ENCODE assay signal across 15 cellular contexts in genomic region chr19:34259367-34259865, GRCh38. TPM values are rescaled to one million over a fixed set of nuclear protein-coding genes. Genes with fewer than 3 reads are reported as not detected.
DNase-seq lines count a peak whose midpoint lies in the region; ATAC-seq, FAIRE-seq and TF ChIP-seq lines count a peak whose summit lies in the region.
"Had no signal": no experiment of that assay in that cellular context is flagged by ENCODE, and none has a peak within 500 bp of the region (broad histone marks: within the 10 kb centered on the region; RNA-seq: fewer than 3 reads in every experiment).

No MANE protein-coding gene starts in this region.

- H4K8ac ChIP-seq in IMR-90 (ENCODE audit: low read depth in 2 of 2, low read length in 2 of 2) = no peak overlapping the region

- peak overlapping the region; percentile 60; the same call in 1 of the 2 replicates for H2AK5ac ChIP-seq in IMR-90 (ENCODE audit: low read depth, low read length)

- H3K9ac ChIP-seq in IMR-90 (ENCODE audit: low read depth, low read length) (no peak overlapping the region), K562 (ENCODE audit: insufficient read depth in 1 of 2, low read depth in 2 of 2, low read length in 2 of 2) (no peak overlapping the region)

- TF ChIP-seq CTCF in IMR-90 (conservative IDR thresholded peaks at IDR 0.05; ENCODE audit: low read depth, low read length) (no peak), K562 (IDR thresholded peaks at IDR 0.05 in 2 of 3, conservative IDR thresholded peaks at IDR 0.05 in 1 of 3; ENCODE audit: insufficient read depth in 2 of 3, low read depth in 1 of 3, low read length in 3 of 3) (no peak), nephron (IDR thresholded peaks at IDR 0.05; ENCODE audit: unreplicated experiment in 3 of 3) (no peak)

- H3K9me3 Mint-ChIP-seq in nephron (no peaks in the 10 kb centered on the region), T-cell (no peaks in the 10 kb centered on the region)
- H3K9me3 Mint-ChIP-seq: activated T-helper 2 cell treated with anti-CD3 and anti-CD28 coated beads, Interferon-gamma antibody, Interleukin-2, Interleukin-4, amounts not matched to agents 10 μg/mL and 5 μg/mL and 100 μg/mL, durations not matched to agents 14 hours and 24 hours and 36 hours; brain had no signal

- no peak overlapping the region for H3K4me3 ChIP-seq in IMR-90 (ENCODE audit: insufficient read depth, low read depth, low read length)
- no peak overlapping the region for H3K4me3 ChIP-seq in K562

- H3K4me3 Mint-ChIP-seq in nephron (peak overlapping the region; percentile 49 to 60 (median 50)), T-cell (no peak overlapping the region)

- H3K9me3 ChIP-seq in IMR-90 (ENCODE audit: control insufficient read depth, insufficient read depth, low read length) (no peaks in the 10 kb centered on the region), K562 (replicated peaks; ENCODE audit: control insufficient read depth, insufficient read depth, low read depth, low read length) (no peaks in the 10 kb centered on the region)

- no TSS peak for BruUV-seq in IMR-90 (replicated peaks; lab: Mats Ljungman, UMichigan)
- BruUV-seq in K562 (replicated peaks; lab: Mats Ljungman, UMichigan) = TSS peak; percentile 8

- FAIRE-seq in K562 (lab: Jason Lieb, UNC) = no peak

- intact Hi-C loops in IMR-90 (cut with micrococcal nuclease) = loop anchor here (5.0 kb wide), 1 partner anchor 58 kb away; no protein-coding TSS in a partner anchor
- intact Hi-C loops in K562 (cut with micrococcal nuclease) = loop anchor here (5.0 kb wide), 1 partner anchor 68 kb away; no protein-coding TSS in a partner anchor

- peak overlapping the region; percentile 63; the same call in 1 of the 2 replicates for H3K4ac ChIP-seq in IMR-90 (ENCODE audit: low read depth, low read length)

- H2BK20ac ChIP-seq in IMR-90 (ENCODE audit: low read depth, low read length) = peak overlapping the region; percentile 51

- H3K79me1 ChIP-seq in IMR-90 (ENCODE audit: low read depth in 1 of 2, low read length in 2 of 2) = peaks cover 21 to 76% of the 10 kb centered on the region in 2 experiments

- CTCF ChIA-PET in IMR-90 (lab: Yijun Ruan, JAX) = no interaction called here
- CTCF ChIA-PET in K562 (lab: Yijun Ruan, JAX; ENCODE audit: low intra/inter-chr PET ratio) = no interaction called here
- CTCF ChIA-PET in T-cell (lab: Charles Lee) = no interaction called here

- ATAC-seq in IMR-90 (ENCODE audit: low read depth) (no peak), K562 (no peak), T-cell (replicated peaks in 1 of 4) (no peak)

- peak overlapping the region; percentile 42; the same call in 1 of the 2 replicates for H2BK120ac ChIP-seq in IMR-90 (ENCODE audit: low read depth, low read length)

- in situ Hi-C loops in IMR-90 (cut with MboI; ENCODE audit: low sequenced_read_pairs) (no loop called here), K562 (cut with MboI) (no loop called here)

- H3K9me1 ChIP-seq in IMR-90 (ENCODE audit: insufficient read depth, low read length) = peaks cover 27% of the 10 kb centered on the region
- peaks cover 3% of the 10 kb centered on the region for H3K9me1 ChIP-seq in K562 (ENCODE audit: control insufficient read depth, insufficient read depth, low read length)

- DNase-seq in NCI-H82 (lab: John Stamatoyannopoulos, UW) (peak; percentile 29), NCI-H82 treated with DMSO at 0.1 percent for 48 hours (lab: John Stamatoyannopoulos, UW; ENCODE audit: unreplicated experiment) (no peak), IMR-90 (peak; percentile 45), K562 (ENCODE audit: extremely low read depth in 1 of 4, low spot score in 3 of 4) (no peak), kidney glomerular epithelial cell (lab: John Stamatoyannopoulos, UW) (no peak), T-cell (no peak), GM19240 (ENCODE audit: insufficient read length, low spot score) (no peak)
- DNase-seq: activated CD4-positive, alpha-beta T cell treated with anti-CD3 and anti-CD28 coated beads, Interleukin-2, amount 50 U/mL, for 4 hours; mesendoderm; NCI-H748 treated with DMSO at 0.1 percent for 48 hours; SHP77; T1000 had no signal

- peaks cover 11% of the 10 kb centered on the region; the same call in 1 of the 2 replicates for H4K20me1 ChIP-seq in IMR-90 (ENCODE audit: insufficient read depth, low read length)
- H4K20me1 ChIP-seq in K562 (replicated peaks; ENCODE audit: control insufficient read depth, insufficient read depth, low read length) = peaks cover 11% of the 10 kb centered on the region

- H2AK9ac ChIP-seq in IMR-90 (replicated peaks; ENCODE audit: low read depth, low read length, poor library complexity) = no peak overlapping the region

- peak overlapping the region; percentile 14; the same call in 1 of the 3 replicates for H2BK15ac ChIP-seq in IMR-90 (ENCODE audit: low read depth, low read length)

- no peak overlapping the region for H3K18ac ChIP-seq in IMR-90 (ENCODE audit: low read depth, low read length)

- dilution Hi-C loops in IMR-90 (cut with HindIII; ENCODE audit: low sequenced_read_pairs, unreplicated experiment) = no loop called here

- no peak for TF ChIP-seq RAD21 in IMR-90 (IDR thresholded peaks at IDR 0.05; ENCODE audit: low read length)
- TF ChIP-seq RAD21 in K562 (CRISPR knock-in tag; conservative IDR thresholded peaks at IDR 0.05 in 1 of 2, IDR thresholded peaks at IDR 0.05 in 1 of 2) = no peak

- no peak overlapping the region for H3K56ac ChIP-seq in IMR-90 (ENCODE audit: extremely low read depth, insufficient read depth, low read length)

- no peak for TF ChIP-seq EP300 in K562 (IDR thresholded peaks at IDR 0.05; ENCODE audit: low read length)

- H3K14ac ChIP-seq in IMR-90 (replicated peaks; ENCODE audit: low read depth, low read length) = peak overlapping the region; percentile 63

- peaks cover 21% of the 10 kb centered on the region for H3K4me1 ChIP-seq in IMR-90 (ENCODE audit: control insufficient read depth, insufficient read depth, low read length)
- H3K4me1 ChIP-seq in K562 (replicated peaks in 1 of 2; ENCODE audit: control insufficient read depth in 2 of 2, insufficient read depth in 2 of 2, low read length in 2 of 2) = peaks cover 5 to 16% of the 10 kb centered on the region in 2 experiments; a peak in 3 of 5 replicates

- H3K27me3 Mint-ChIP-seq in nephron (ENCODE audit: low read depth) (no peaks in the 10 kb centered on the region), T-cell (no peaks in the 10 kb centered on the region)
- H3K27me3 Mint-ChIP-seq: brain had no signal

- POLR2A ChIA-PET in IMR-90 (lab: Charles Lee; ENCODE audit: unreplicated experiment) = no interaction called here
- POLR2A ChIA-PET in K562 (lab: Yijun Ruan, JAX) = interaction anchor here (1.0 to 1.4 kb wide), 2 partner anchors 9 to 14 kb away, joined by 3 to 4 read pairs; no protein-coding TSS in a partner anchor
- POLR2A ChIA-PET in T-cell (lab: Charles Lee) = no interaction called here

- whole genome bisulfite sequencing in IMR-90 (ENCODE audit: extremely low coverage in 2 of 2, insufficient read length in 1 of 2), 2 experiments = no CpG with 5 or more reads among the region's 2 CpGs
- WGBS in K562 (ENCODE audit: insufficient coverage, low coverage, missing lambda C conversion rate) = 67% methylated on average over 2 of the region's 2 CpGs

- TF ChIP-seq POLR2A in IMR-90 (IDR thresholded peaks at IDR 0.05; ENCODE audit: low read depth, low read length) = no peak
- no peak for TF ChIP-seq POLR2A in K562 (conservative IDR thresholded peaks at IDR 0.05)

- H3K23ac ChIP-seq in IMR-90 (ENCODE audit: low read depth, low read length) = peak overlapping the region; percentile 31; the same call in 1 of the 2 replicates

- peaks cover 39% of the 10 kb centered on the region for H3K79me2 ChIP-seq in K562 (ENCODE audit: control insufficient read depth, insufficient read depth, low read length)

- H2AFZ ChIP-seq in IMR-90 (replicated peaks; ENCODE audit: low read length, poor library complexity) (no peak overlapping the region), K562 (ENCODE audit: low read depth, low read length) (no peak overlapping the region)

- H3K4me1 Mint-ChIP-seq in nephron = peaks cover 41% of the 10 kb centered on the region
- H3K4me1 Mint-ChIP-seq in T-cell = peaks cover 54 to 65% (median 64%) of the 10 kb centered on the region in 3 donors

- H3K27ac ChIP-seq in IMR-90 (ENCODE audit: insufficient read depth, low read length) = no peak overlapping the region
- no peak overlapping the region for H3K27ac ChIP-seq in K562 (ENCODE audit: extremely low read depth, low read depth, low read length)

- H3K4me2 ChIP-seq in IMR-90 (ENCODE audit: low read depth, low read length) (no peak overlapping the region), K562 (ENCODE audit: insufficient read depth, low read length) (no peak overlapping the region)

- H3K27ac Mint-ChIP-seq in nephron (peak overlapping the region; percentile 25 to 90 (median 75)), T-cell (peak overlapping the region in 1 of 2 donors; percentile 52)
- H3K27ac Mint-ChIP-seq: activated T-helper 2 cell treated with anti-CD3 and anti-CD28 coated beads, Interferon-gamma antibody, Interleukin-2, Interleukin-4, amounts not matched to agents 10 μg/mL and 5 μg/mL and 100 μg/mL, durations not matched to agents 14 hours and 24 hours and 36 hours had no signal

- H4K91ac ChIP-seq in IMR-90 (ENCODE audit: insufficient read depth, low read depth, low read length) = no peak overlapping the region

- no peak overlapping the region for H4K5ac ChIP-seq in IMR-90 (ENCODE audit: low read depth, low read length)

- peak overlapping the region; percentile 2 for H2BK5ac ChIP-seq in IMR-90 (ENCODE audit: low read depth, low read length, poor library complexity, severe bottlenecking)

- no peaks in the 10 kb centered on the region for H3K27me3 ChIP-seq in IMR-90 (ENCODE audit: control insufficient read depth, insufficient read depth, low read length)
- H3K27me3 ChIP-seq in K562 (ENCODE audit: control insufficient read depth in 2 of 2, insufficient read depth in 2 of 2, low read length in 2 of 2) = no peaks in the 10 kb centered on the region

- H3K36me3 ChIP-seq in IMR-90 (ENCODE audit: control insufficient read depth, insufficient read depth, low read length) = no peaks in the 10 kb centered on the region
- peaks cover 4% of the 10 kb centered on the region; the same call in 1 of the 3 replicates for H3K36me3 ChIP-seq in K562 (ENCODE audit: control insufficient read depth, insufficient read depth, low read length)

- H3K36me3 Mint-ChIP-seq in nephron (ENCODE audit: low read depth) (peaks cover 8% of the 10 kb centered on the region), T-cell (peaks cover 8% of the 10 kb centered on the region)

RNA-seq across cellular contexts. Expression of gene GARRE1, which starts 5.1 kb away (rescaled TPM):
- total RNA-seq in IMR-90 (2012; rRNA removed) = 13.8 and 15.0 TPM in 2 replicates
- 16.9 and 21.5 TPM in 2 replicates for polyA plus RNA-seq in IMR-90 (2012; rRNA removed)
- polyA plus RNA-seq in IMR-90 (2012; cell fraction: cytosol; rRNA removed) = 8.9 and 11.8 TPM in 2 replicates
- polyA plus RNA-seq in IMR-90 (2012; cell fraction: nucleus; rRNA removed; ENCODE audit: low replicate concordance) = 35.6 and 45.2 TPM in 2 replicates
- 22.1 and 52.0 TPM in 2 replicates for total RNA-seq in K562 (2011; cell fraction: chromatin; rRNA removed; ENCODE audit: low replicate concordance)
- total RNA-seq in K562 (2011; cell fraction: nucleolus; rRNA removed) = 15.7 and 16.2 TPM in 2 replicates
- 17.7 and 19.2 TPM in 2 replicates for total RNA-seq in K562 (2011; cell fraction: nucleoplasm; rRNA removed)
- total RNA-seq in K562 (2014; rRNA removed) = 7.4 and 8.0 TPM in 2 replicates
- 8.2 and 9.3 TPM in 2 replicates for total RNA-seq in K562 (2014; rRNA removed; fragmentation: Illumina TruSeq; extraction: Trizol)
- total RNA-seq in K562 (2015; rRNA removed; fragmentation: Illumina TruSeq; extraction: Trizol) = 5.4 and 6.0 TPM in 2 replicates
- 11.2 and 12.8 TPM in 2 replicates for total RNA-seq in K562 (2021)
- polyA plus RNA-seq in K562 (2011; rRNA removed) = 10.0 and 10.9 TPM in 2 replicates
- polyA plus RNA-seq in K562 (2011; cell fraction: cytosol; rRNA removed) = 12.0 and 12.4 TPM in 2 replicates
- polyA plus RNA-seq in K562 (2011; cell fraction: nucleus; rRNA removed) = 10.6 and 15.7 TPM in 2 replicates
- 8.0 and 12.3 TPM in 2 replicates for polyA plus RNA-seq in K562 (2012)
- 7.5 and 8.4 TPM in 2 replicates for polyA plus RNA-seq in K562 (2014; fragmentation: Illumina TruSeq; extraction: Trizol)
- polyA plus RNA-seq in K562 (2014; fragmentation: Nextera tagmentation; extraction: Ambion mirVana) = 1 to 10 TPM; 1.6 to 4.1 TPM
- polyA plus RNA-seq in K562 (2014; rRNA removed) = 7.5 and 7.7 TPM in 2 replicates
- polyA minus RNA-seq in K562 (2011; rRNA and poly(A)+ RNA removed) = 10.5 and 11.8 TPM in 2 replicates
- 7.3 and 8.7 TPM in 2 replicates for polyA minus RNA-seq in K562 (2011; cell fraction: cytosol; rRNA and poly(A)+ RNA removed)
- 8.9 and 11.8 TPM in 2 replicates for polyA minus RNA-seq in K562 (2011; cell fraction: nucleus; rRNA and poly(A)+ RNA removed)
- 10 to 100 TPM; 31.8 to 51.6 (median 34.8) TPM for total RNA-seq in T-cell

Comparison
In these comparisons a context has a peak if more than half of its experiments do, and no peak if none do; other contexts are left out.
1. DNase-seq: peak in NCI-H82 (single experiment) and IMR-90 (single experiment); none in NCI-H82 treated with DMSO at 0.1 percent for 48 hours (single experiment), K562 (0 of 4), kidney glomerular epithelial cell (single experiment), T-cell (0 of 34) and GM19240 (single experiment).
2. H3K4me3 Mint-ChIP-seq: peak in nephron (3 of 3); none in T-cell (0 of 3).